Comparison of ENCODE assay signal across 18 cellular contexts in the genomic region with DNA sequence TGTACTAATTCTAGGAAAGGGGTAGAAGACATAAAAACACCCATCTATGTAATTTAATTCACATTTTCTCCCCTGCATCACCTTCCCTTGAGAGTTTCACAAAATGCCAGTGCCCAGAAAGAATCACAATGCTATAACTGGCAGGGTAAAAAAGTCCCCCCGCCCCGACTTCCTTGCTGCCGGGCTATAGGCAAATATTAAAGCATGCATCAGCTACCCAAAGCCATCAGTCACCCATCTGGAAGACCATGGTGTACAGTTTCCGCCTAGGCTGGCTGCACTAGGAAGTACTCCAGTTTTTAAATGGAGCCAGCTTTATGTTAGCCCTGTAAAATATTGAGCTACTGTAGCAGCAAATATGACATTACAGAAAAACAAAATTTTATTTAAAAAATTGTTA.
DNase-seq lines count a peak whose midpoint lies in the region; ATAC-seq and TF ChIP-seq lines count a peak whose summit lies in the region.
"Had no signal": no experiment of that assay in that cellular context is flagged by ENCODE, and none has a peak within 500 bp of the region (broad histone marks: within the 10 kb centered on the region; RNA-seq: fewer than 3 reads in every experiment).

No MANE protein-coding gene starts in this region.

- no peak for TF ChIP-seq CTCF in ascending aorta (IDR thresholded peaks at IDR 0.05)

- no peaks in the 10 kb centered on the region for H3K9me2 ChIP-seq in Karpas-422 (replicated peaks; ENCODE audit: insufficient read depth, low read length)

- no peaks in the 10 kb centered on the region for H4K20me1 ChIP-seq in Karpas-422 (ENCODE audit: insufficient read depth, low read depth, low read length)

- peaks cover 3% of the 10 kb centered on the region for H3K36me3 Mint-ChIP-seq in activated CD4-positive, alpha-beta T cell treated with anti-CD3 and anti-CD28 coated beads, Interleukin-2, amount 10 ng/mL, durations not matched to agents 24 days and 14 days (ENCODE audit: low read depth)
- H3K36me3 Mint-ChIP-seq in stimulated activated naive B cell treated with anti-CD40 and anti-IgM and Interleukin-4, amounts not matched to agents 10 μg/mL and 1 μg/mL and 100 μg/mL, for 72 hours, result peaks cover 0 to 4% of the 10 kb centered on the region in 2 donors

- H3K9ac ChIP-seq in Karpas-422 (ENCODE audit: low read length), result no peak overlapping the region

- H3K27me3 ChIP-seq in Karpas-422 (ENCODE audit: low read length), result no peaks in the 10 kb centered on the region
- no peaks in the 10 kb centered on the region for H3K27me3 ChIP-seq in ascending aorta
- H3K27me3 ChIP-seq: BE2C had no signal

- no peak overlapping the region for H3K27ac Mint-ChIP-seq in activated CD4-positive, alpha-beta T cell treated with anti-CD3 and anti-CD28 coated beads, Interleukin-2, amount 10 ng/mL, durations not matched to agents 24 days and 14 days
- peak overlapping the region; percentile 56 for H3K27ac Mint-ChIP-seq in stimulated activated naive B cell treated with anti-CD40 and anti-IgM and Interleukin-4, amounts not matched to agents 10 μg/mL and 1 μg/mL and 100 μg/mL, for 72 hours
- H3K27ac Mint-ChIP-seq: CD4-positive, CD25-positive, alpha-beta regulatory T cell; CD8-positive, alpha-beta memory T cell; GM23338; IgD-negative memory B cell had no signal

- peak; percentile 32 for DNase-seq in activated CD4-positive, alpha-beta T cell treated with anti-CD3 and anti-CD28 coated beads, Interleukin-2, amount 10 ng/mL, durations not matched to agents 24 days and 14 days
- DNase-seq in activated CD4-positive, alpha-beta T cell treated with anti-CD3 and anti-CD28 coated beads for 48 hours, result no peak
- DNase-seq in Karpas-422 (peak; percentile 81), ascending aorta (ENCODE audit: low spot score in 2 of 2) (no peak)
- DNase-seq in stimulated activated naive B cell treated with anti-CD40 and anti-IgM and Interleukin-4, amounts not matched to agents 10 μg/mL and 1 μg/mL and 100 μg/mL, for 72 hours, result no peak
- DNase-seq: BE2C; C1 segment of cervical spinal cord; CD4-positive, CD25-positive, alpha-beta regulatory T cell; CD8-positive, alpha-beta memory T cell; COR-L47; DMS 273 treated with DMSO at 0.1 percent for 48 hours; DMS53; DND-41; HCEC 1CT had no signal

- H3K4me3 Mint-ChIP-seq in activated CD4-positive, alpha-beta T cell treated with anti-CD3 and anti-CD28 coated beads, Interleukin-2, amount 10 ng/mL, durations not matched to agents 24 days and 14 days, result no peak overlapping the region
- no peak overlapping the region for H3K4me3 Mint-ChIP-seq in stimulated activated naive B cell treated with anti-CD40 and anti-IgM and Interleukin-4, amounts not matched to agents 10 μg/mL and 1 μg/mL and 100 μg/mL, for 72 hours
- H3K4me3 Mint-ChIP-seq: CD4-positive, CD25-positive, alpha-beta regulatory T cell; CD8-positive, alpha-beta memory T cell; GM23338 had no signal

- H3K9me3 Mint-ChIP-seq in activated CD4-positive, alpha-beta T cell treated with anti-CD3 and anti-CD28 coated beads, Interleukin-2, amount 10 ng/mL, durations not matched to agents 24 days and 14 days, result no peaks in the 10 kb centered on the region
- H3K9me3 Mint-ChIP-seq in stimulated activated naive B cell treated with anti-CD40 and anti-IgM and Interleukin-4, amounts not matched to agents 10 μg/mL and 1 μg/mL and 100 μg/mL, for 72 hours, result no peaks in the 10 kb centered on the region
- H3K9me3 Mint-ChIP-seq: CD4-positive, CD25-positive, alpha-beta regulatory T cell; CD8-positive, alpha-beta memory T cell; GM23338; IgD-negative memory B cell had no signal

- H3K27ac ChIP-seq in Karpas-422 (ENCODE audit: low read length), result peak overlapping the region; percentile 68
- H3K27ac ChIP-seq in ascending aorta, result no peak overlapping the region

- no peaks in the 10 kb centered on the region for H3K27me3 Mint-ChIP-seq in activated CD4-positive, alpha-beta T cell treated with anti-CD3 and anti-CD28 coated beads, Interleukin-2, amount 10 ng/mL, durations not matched to agents 24 days and 14 days
- no peaks in the 10 kb centered on the region for H3K27me3 Mint-ChIP-seq in stimulated activated naive B cell treated with anti-CD40 and anti-IgM and Interleukin-4, amounts not matched to agents 10 μg/mL and 1 μg/mL and 100 μg/mL, for 72 hours
- H3K27me3 Mint-ChIP-seq: CD4-positive, CD25-positive, alpha-beta regulatory T cell; CD8-positive, alpha-beta memory T cell; IgD-negative memory B cell had no signal

- no peaks in the 10 kb centered on the region for H3K36me3 ChIP-seq in Karpas-422 (ENCODE audit: insufficient read depth, low read length)
- peaks cover 3 to 7% of the 10 kb centered on the region in 2 donors for H3K36me3 ChIP-seq in ascending aorta
- H3K36me3 ChIP-seq: BE2C had no signal

- H2AFZ ChIP-seq in Karpas-422 (ENCODE audit: low read length), result no peak overlapping the region
- H2AFZ ChIP-seq: GM23338 had no signal

- H3K4me2 ChIP-seq in Karpas-422 (ENCODE audit: low read depth, low read length, poor library complexity, severe bottlenecking), result peak overlapping the region; percentile 57
- H3K4me2 ChIP-seq: GM23338 had no signal

- no peaks in the 10 kb centered on the region for H3K79me2 ChIP-seq in Karpas-422 (ENCODE audit: low read length)

- H3K9me3 ChIP-seq in Karpas-422 (ENCODE audit: low read length), result no peaks in the 10 kb centered on the region
- no peaks in the 10 kb centered on the region for H3K9me3 ChIP-seq in ascending aorta
- H3K9me3 ChIP-seq: BE2C had no signal

- intact Hi-C loops in activated CD4-positive, alpha-beta T cell treated with anti-CD3 and anti-CD28 coated beads, Interleukin-2, amount 10 ng/mL, durations not matched to agents 24 days and 14 days (cut with micrococcal nuclease), result no loop called here
- intact Hi-C loops in ascending aorta (cut with DNase I), result no loop called here

- H3K4me1 ChIP-seq in Karpas-422 (ENCODE audit: low read length) (peaks cover 51% of the 10 kb centered on the region), ascending aorta (no peaks in the 10 kb centered on the region)
- H3K4me1 ChIP-seq: BE2C had no signal

- H3K4me1 Mint-ChIP-seq in activated CD4-positive, alpha-beta T cell treated with anti-CD3 and anti-CD28 coated beads, Interleukin-2, amount 10 ng/mL, durations not matched to agents 24 days and 14 days, result peaks cover 2% of the 10 kb centered on the region
- no peaks in the 10 kb centered on the region for H3K4me1 Mint-ChIP-seq in stimulated activated naive B cell treated with anti-CD40 and anti-IgM and Interleukin-4, amounts not matched to agents 10 μg/mL and 1 μg/mL and 100 μg/mL, for 72 hours
- H3K4me1 Mint-ChIP-seq: GM23338 had no signal

- ATAC-seq in esophagus mucosa (peak; percentile 16), HG03342 (IDR thresholded peaks at IDR 0.05; ENCODE audit: unreplicated experiment) (no peak)
- no peak for ATAC-seq in stimulated activated naive B cell treated with anti-CD40 and anti-IgM and Interleukin-4, amounts not matched to agents 10 μg/mL and 1 μg/mL and 100 μg/mL, for 72 hours (replicated peaks)
- ATAC-seq: GM23338 had no signal

- H3K4me3 ChIP-seq in Karpas-422 (ENCODE audit: low read length) (no peak overlapping the region), ascending aorta (no peak overlapping the region)
- H3K4me3 ChIP-seq: GM23338 had no signal

Comparison
In these comparisons a context has a peak if more than half of its experiments do, and no peak if none do; other contexts are left out.
1. DNase-seq: peak in activated CD4-positive, alpha-beta T cell treated with anti-CD3 and anti-CD28 coated beads, Interleukin-2, amount 10 ng/mL, durations not matched to agents 24 days and 14 days (single experiment) and Karpas-422 (single experiment); none in activated CD4-positive, alpha-beta T cell treated with anti-CD3 and anti-CD28 coated beads for 48 hours (single experiment), stimulated activated naive B cell treated with anti-CD40 and anti-IgM and Interleukin-4, amounts not matched to agents 10 μg/mL and 1 μg/mL and 100 μg/mL, for 72 hours (single experiment) and ascending aorta (0 of 2).